ENCODE assay signal across 8 cellular contexts in the genomic region with DNA sequence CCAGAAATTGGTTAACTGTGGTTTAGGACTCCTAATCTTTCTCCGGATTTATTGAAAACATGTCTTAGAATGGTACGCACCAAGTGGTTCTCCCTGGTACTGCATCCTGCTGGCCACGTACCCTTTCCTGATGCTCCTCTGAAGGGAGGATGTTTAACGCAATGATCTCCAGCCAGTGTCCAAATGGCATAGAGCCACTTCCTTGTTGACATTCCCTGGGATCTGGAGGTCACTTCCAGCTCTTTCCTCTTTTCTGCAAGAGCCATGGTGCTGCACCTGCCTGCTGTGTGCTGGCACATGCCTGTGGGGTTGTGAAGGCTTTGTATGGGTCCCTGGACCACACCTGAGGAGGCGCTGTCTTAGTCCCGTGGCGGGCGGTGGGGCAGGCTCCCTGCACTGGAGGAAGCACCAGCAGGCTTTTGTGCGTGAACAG. TPM values are rescaled to one million over a fixed set of nuclear protein-coding genes. Genes with fewer than 3 reads are reported as not detected.
A peak's percentile ranks its signal among the peaks of the same experiment; 100 is the strongest.
DNase-seq lines count a peak whose midpoint lies in the region; ATAC-seq, FAIRE-seq and TF ChIP-seq lines count a peak whose summit lies in the region.

No MANE protein-coding gene starts in this region.

- TF ChIP-seq POLR2A in HepG2 (IDR thresholded peaks at IDR 0.05; ENCODE audit: insufficient read depth in 1 of 2, low read depth in 2 of 2, low read length in 2 of 2) (no peak), vagina (IDR thresholded peaks at IDR 0.05) (no peak)

- H3K27ac ChIP-seq in HEK293 (ENCODE audit: extremely low read depth, low read depth, low read length), result no peak overlapping the region
- peak overlapping the region; percentile 30; the same call in 1 of the 2 replicates for H3K27ac ChIP-seq in VCaP
- H3K27ac ChIP-seq in HepG2 (ENCODE audit: extremely low read length, insufficient read depth, low read length), result no peak overlapping the region
- no peak overlapping the region for H3K27ac ChIP-seq in vagina

- peak; percentile 34 for TF ChIP-seq CTCF in AG09319 (IDR thresholded peaks at IDR 0.05; ENCODE audit: low read depth, low read length)
- TF ChIP-seq CTCF in HEK293 (tag by site-specific recombination; IDR thresholded peaks at IDR 0.05), result no peak
- peak; percentile 76 for TF ChIP-seq CTCF in VCaP (conservative IDR thresholded peaks at IDR 0.05)
- peak; percentile 62 for TF ChIP-seq CTCF in HepG2 (CRISPR knock-in tag; IDR thresholded peaks at IDR 0.05)
- TF ChIP-seq CTCF in vagina (IDR thresholded peaks at IDR 0.05), result no peak

- intact Hi-C loops in HepG2 (cut with micrococcal nuclease; ENCODE audit: unreplicated experiment) (loop anchor here (2.0 to 5.0 kb wide), 2 partner anchors 38 to 54 kb away; a partner anchor contains a TSS), vagina (cut with DNase I) (no loop called here)

- CTCF ChIA-PET in HEK293 (lab: Yijun Ruan, JAX) (interaction anchor here (0.6 to 4.8 kb wide), 12 partner anchors 9 to 470 kb away, joined by 3 to 18 read pairs (median 4); no protein-coding TSS in a partner anchor), HepG2 (lab: Yijun Ruan, JAX; ENCODE audit: low intra/inter-chr PET ratio, low total read pairs) (interaction anchor here (0.6 kb wide), 1 partner anchor 61 kb away, joined by 3 read pairs; no protein-coding TSS in a partner anchor)

- H3K4me2 ChIP-seq in HepG2 (ENCODE audit: low read depth, low read length), result no peak overlapping the region

- in situ Hi-C loops in HepG2 (cut with HindIII; ENCODE audit: extremely low pct_ligation_motif_present, low pct_unique_long_range_greater_than_20kb), result no loop called here

- 63% methylated on average over 5 of the region's 9 CpGs for WGBS in HepG2 (ENCODE audit: low lambda C conversion rate)

- no peaks in the 10 kb centered on the region for H3K27me3 ChIP-seq in HepG2 (ENCODE audit: control insufficient read depth in 1 of 2, insufficient read depth in 2 of 2, low read length in 2 of 2)
- H3K27me3 ChIP-seq in vagina, result no peaks in the 10 kb centered on the region

- H3K4me1 ChIP-seq in HEK293 (ENCODE audit: control insufficient read depth, insufficient read depth, low read length) (no peaks in the 10 kb centered on the region), HepG2 (ENCODE audit: insufficient read depth, low read length) (peaks cover 51% of the 10 kb centered on the region), vagina (peaks cover 29% of the 10 kb centered on the region)

- peak; percentile 81 for FAIRE-seq in HepG2 (lab: Jason Lieb, UNC)

- DNase-seq in AG09319 (ENCODE audit: extremely low read depth, low read depth) (no peak), HepG2 (ENCODE audit: low spot score) (peak; percentile 51), vagina (ENCODE audit: extremely low spot score in 2 of 2) (no peak), GF-D8 (lab: John Stamatoyannopoulos, UW) (no peak)

- no peak overlapping the region for H3K9ac ChIP-seq in HepG2 (ENCODE audit: insufficient read depth, low read depth, low read length)

- POLR2A ChIA-PET in HEK293 (lab: Yijun Ruan, JAX) (no interaction called here), HepG2 (lab: Yijun Ruan, JAX) (no interaction called here)

- no peaks in the 10 kb centered on the region for H3K9me3 ChIP-seq in HEK293 (ENCODE audit: control insufficient read depth, insufficient read depth, low read depth, low read length)
- no peaks in the 10 kb centered on the region for H3K9me3 ChIP-seq in HepG2 (ENCODE audit: low read length)
- no peaks in the 10 kb centered on the region for H3K9me3 ChIP-seq in vagina

- no peaks in the 10 kb centered on the region for H3K36me3 ChIP-seq in HEK293 (ENCODE audit: control insufficient read depth in 2 of 2, insufficient read depth in 1 of 2, low read length in 2 of 2)
- H3K36me3 ChIP-seq in HepG2 (replicated peaks in 1 of 2; ENCODE audit: control insufficient read depth in 1 of 2, insufficient read depth in 2 of 2, low read length in 2 of 2), result no peaks in the 10 kb centered on the region
- H3K36me3 ChIP-seq in vagina, result no peaks in the 10 kb centered on the region

- 0 out of 4 replicates have a peak, but pooled peaks of 1 of the 2 experiments have one; percentile 13 for TF ChIP-seq EP300 in HepG2 (IDR thresholded peaks at IDR 0.05; ENCODE audit: low read depth in 2 of 2, low read length in 2 of 2)
- TF ChIP-seq EP300 in HepG2 (CRISPR knock-in tag; IDR thresholded peaks at IDR 0.05; ENCODE audit: borderline replicate concordance), result no peak

- peaks cover 55% of the 10 kb centered on the region for H3K79me2 ChIP-seq in HepG2 (ENCODE audit: insufficient read depth, low read length)

- TF ChIP-seq RAD21 in HepG2 (CRISPR knock-in tag; IDR thresholded peaks at IDR 0.05), result no peak

- no peak overlapping the region for H3K4me3 ChIP-seq in HEK293 (ENCODE audit: low read depth, low read length)
- H3K4me3 ChIP-seq in HepG2 (replicated peaks in 1 of 3; ENCODE audit: insufficient read depth in 1 of 3, low read depth in 2 of 3, low read length in 3 of 3), result no peak overlapping the region
- no peak overlapping the region for H3K4me3 ChIP-seq in vagina

- no TSS peak for BruUV-seq in HepG2 (replicated peaks; lab: Mats Ljungman, UMichigan)

- H2AFZ ChIP-seq in HepG2 (ENCODE audit: low read length), result no peak overlapping the region

- no peaks in the 10 kb centered on the region for H4K20me1 ChIP-seq in HepG2 (ENCODE audit: insufficient read depth, low read length)

- ATAC-seq in HepG2, result peak; percentile 93
- no peak for ATAC-seq in activated CD4-positive, CD25-positive, alpha-beta regulatory T cell treated with anti-CD3 and anti-CD28 coated beads, Interleukin-2, amount 50 U/mL, for 24 hours
- ATAC-seq in GM18909 (IDR thresholded peaks at IDR 0.05; ENCODE audit: poor library complexity, unreplicated experiment), result no peak

TF ChIP-seq in HEK293, 187 proteins besides CTCF, POLR2A, EP300 and RAD21:
- TF ChIP-seq SETDB1 (IDR thresholded peaks at IDR 0.05; ENCODE audit: insufficient read length, low read length) (no peak), ZBTB7A (tag by site-specific recombination; IDR thresholded peaks at IDR 0.05; ENCODE audit: low read depth) (no peak), MZF1 (tag by site-specific recombination; IDR thresholded peaks at IDR 0.05; ENCODE audit: borderline replicate concordance) (0 out of 2 replicates have a peak, but pooled peaks have one; percentile 13)

TF ChIP-seq in HepG2, 621 proteins besides CTCF, POLR2A, EP300 and RAD21 (continues in another document):
- TF ChIP-seq FOXK2 (IDR thresholded peaks at IDR 0.05), result 0 out of 2 replicates have a peak, but pooled peaks have one; percentile 31
- TF ChIP-seq KDM6A (CRISPR knock-in tag; IDR thresholded peaks at IDR 0.05; ENCODE audit: low read depth), result no peak
- peak; percentile 46; the same call in 1 of the 2 replicates for TF ChIP-seq ERF (CRISPR knock-in tag; IDR thresholded peaks at IDR 0.05)
- no peak for TF ChIP-seq ZBTB21 (CRISPR knock-in tag; IDR thresholded peaks at IDR 0.05)
- 0 out of 2 replicates have a peak, but pooled peaks have one; percentile 41 for TF ChIP-seq SMAD3 (CRISPR knock-in tag; IDR thresholded peaks at IDR 0.05)
- TF ChIP-seq FOXA3 (CRISPR knock-in tag; IDR thresholded peaks at IDR 0.05), result peak; percentile 92
- TF ChIP-seq, protein P1, sequence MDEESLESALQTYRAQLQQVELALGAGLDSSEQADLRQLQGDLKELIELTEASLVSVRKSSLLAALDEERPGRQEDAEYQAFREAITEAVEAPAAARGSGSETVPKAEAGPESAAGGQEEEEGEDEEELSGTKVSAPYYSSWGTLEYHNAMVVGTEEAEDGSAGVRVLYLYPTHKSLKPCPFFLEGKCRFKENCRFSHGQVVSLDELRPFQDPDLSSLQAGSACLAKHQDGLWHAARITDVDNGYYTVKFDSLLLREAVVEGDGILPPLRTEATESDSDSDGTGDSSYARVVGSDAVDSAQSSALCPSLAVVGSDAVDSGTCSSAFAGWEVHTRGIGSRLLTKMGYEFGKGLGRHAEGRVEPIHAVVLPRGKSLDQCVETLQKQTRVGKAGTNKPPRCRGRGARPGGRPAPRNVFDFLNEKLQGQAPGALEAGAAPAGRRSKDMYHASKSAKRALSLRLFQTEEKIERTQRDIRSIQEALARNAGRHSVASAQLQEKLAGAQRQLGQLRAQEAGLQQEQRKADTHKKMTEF (CRISPR knock-in tag; IDR thresholded peaks at IDR 0.05), result 0 out of 2 replicates have a peak, but pooled peaks have one; percentile 27
- peak; percentile 66 for TF ChIP-seq SALL1 (CRISPR knock-in tag; IDR thresholded peaks at IDR 0.05)
- TF ChIP-seq GABPB1 (CRISPR knock-in tag; IDR thresholded peaks at IDR 0.05), result peak; percentile 27; the same call in 1 of the 2 replicates
- no peak for TF ChIP-seq FLYWCH1 (CRISPR knock-in tag; IDR thresholded peaks at IDR 0.05)
- TF ChIP-seq ZNF605 (CRISPR knock-in tag; IDR thresholded peaks at IDR 0.05), result no peak
- 0 out of 3 replicates have a peak, but pooled peaks have one; percentile 39 for TF ChIP-seq MXI1 (IDR thresholded peaks at IDR 0.05; ENCODE audit: borderline replicate concordance, low read depth, low read length)

RNA-seq across cellular contexts. Expression of a gene that starts 53.9 kb away (rescaled TPM):
- 18.1 and 39.6 TPM in 2 replicates for total RNA-seq in HepG2 (2016; rRNA removed; fragmentation: Illumina TruSeq; extraction: Trizol)
- total RNA-seq in HepG2 (2016; cell fraction: cytosol; rRNA removed; fragmentation: Illumina TruSeq; extraction: Trizol; ENCODE audit: low read depth), result 5.4 TPM in 2 replicates
- 15.0 and 40.1 TPM in 2 replicates for total RNA-seq in HepG2 (2016; cell fraction: insoluble cytoplasmic fraction; rRNA removed; fragmentation: Illumina TruSeq; extraction: Trizol)
- total RNA-seq in HepG2 (2016; cell fraction: membrane; rRNA removed; fragmentation: Illumina TruSeq; extraction: Trizol), result 12.5 and 13.0 TPM in 2 replicates
- total RNA-seq in HepG2 (2016; cell fraction: nucleus; rRNA removed; fragmentation: Illumina TruSeq; extraction: Trizol), result 37.9 and 44.3 TPM in 2 replicates
- 39.3 and 44.2 TPM in 2 replicates for polyA plus RNA-seq in HepG2 (2011; rRNA removed)
- 49.4 and 53.3 TPM in 2 replicates for polyA plus RNA-seq in HepG2 (2011; cell fraction: cytosol; rRNA removed)
- 41.5 and 42.3 TPM in 2 replicates for polyA plus RNA-seq in HepG2 (2011; cell fraction: nucleus; rRNA removed)
- 62.4 and 72.1 TPM in 2 replicates for polyA plus RNA-seq in HepG2 (2012)
- 5.6 and 5.7 TPM in 2 replicates for polyA plus RNA-seq in HepG2 (2016; cell fraction: cytosol; fragmentation: Illumina TruSeq; extraction: Trizol; ENCODE audit: low read depth)
- polyA plus RNA-seq in HepG2 (2016; cell fraction: insoluble cytoplasmic fraction; fragmentation: Illumina TruSeq; extraction: Trizol; ENCODE audit: low read depth), result 17.3 and 20.6 TPM in 2 replicates
- 9.2 TPM in 2 replicates for polyA plus RNA-seq in HepG2 (2016; cell fraction: membrane; fragmentation: Illumina TruSeq; extraction: Trizol; ENCODE audit: low read depth)
- 63.7 and 66.5 TPM in 2 replicates for polyA plus RNA-seq in HepG2 (2016; cell fraction: nucleus; fragmentation: Illumina TruSeq; extraction: Trizol; ENCODE audit: insufficient read depth, low read depth)
- 56.6 and 150 TPM in 2 replicates for polyA minus RNA-seq in HepG2 (2011; rRNA and poly(A)+ RNA removed; ENCODE audit: low replicate concordance)
- polyA minus RNA-seq in HepG2 (2011; cell fraction: cytosol; rRNA and poly(A)+ RNA removed), result 31.7 and 33.5 TPM in 2 replicates
- 30.0 and 30.1 TPM in 2 replicates for polyA minus RNA-seq in HepG2 (2011; cell fraction: nucleus; rRNA and poly(A)+ RNA removed)
- 51.6 TPM for total RNA-seq in vagina

Comparison
In these comparisons a context has a peak if more than half of its experiments do, and no peak if none do; other contexts are left out.
1. CTCF ChIP-seq: peak in AG09319 (single experiment), VCaP (single experiment) and HepG2 (single experiment); none in HEK293 (single experiment) and vagina (0 of 3).